Comparison of ENCODE assay signal across 8 cellular contexts in the genomic region with DNA sequence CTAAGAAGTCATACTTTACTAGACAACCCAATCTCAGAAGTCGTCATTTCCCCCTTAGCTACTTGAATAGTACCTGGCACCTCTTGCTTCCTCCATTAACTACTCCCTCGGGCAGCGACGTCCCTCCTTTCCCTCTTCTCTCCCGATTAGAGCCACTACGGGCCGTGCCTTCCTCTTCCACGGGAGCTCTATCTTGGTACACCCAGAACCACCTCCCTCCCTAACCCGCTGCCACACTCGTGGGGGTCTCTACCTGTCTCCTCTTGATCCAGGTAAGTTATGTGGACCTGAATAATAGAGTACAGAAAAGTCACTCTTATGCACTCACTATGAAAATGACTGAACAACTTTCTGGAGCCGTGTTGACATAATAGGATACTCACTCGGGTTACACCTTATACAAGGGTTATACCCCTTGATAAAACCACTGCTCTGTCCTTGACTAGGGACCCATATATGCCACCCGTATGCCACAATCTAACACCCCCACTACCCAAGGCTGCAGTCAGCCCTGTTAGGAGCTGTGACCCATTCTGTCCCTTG. TPM values are rescaled to one million over a fixed set of nuclear protein-coding genes. Genes with fewer than 3 reads are reported as not detected.
DNase-seq lines count a peak whose midpoint lies in the region; ATAC-seq, FAIRE-seq and TF ChIP-seq lines count a peak whose summit lies in the region.

No MANE protein-coding gene starts in this region.

- H3K4me3 ChIP-seq in PC-9, result peak overlapping the region; percentile 97
- peak overlapping the region; percentile 70 to 91 (median 86) for H3K4me3 ChIP-seq in H1 (ENCODE audit: extremely low read depth in 1 of 4, insufficient read depth in 2 of 4, low read depth in 3 of 4, low read length in 4 of 4)
- peak overlapping the region; percentile 90 to 98 for H3K4me3 ChIP-seq in mucosa of rectum (ENCODE audit: low read length in 2 of 2)

- peak overlapping the region; percentile 84; the same call in 1 of the 2 replicates for H2BK5ac ChIP-seq in H1 (ENCODE audit: low read depth, low read length)

- H2AK5ac ChIP-seq in H1 (ENCODE audit: low read depth, low read length), result no peak overlapping the region

- no peak overlapping the region for H2BK15ac ChIP-seq in H1 (ENCODE audit: low read length)

- H4K20me1 ChIP-seq in PC-9 (ENCODE audit: insufficient read depth), result no peaks in the 10 kb centered on the region
- no peaks in the 10 kb centered on the region for H4K20me1 ChIP-seq in H1 (replicated peaks in 1 of 2; ENCODE audit: control insufficient read depth in 1 of 2, insufficient read depth in 2 of 2, low read length in 2 of 2)

- H4K8ac ChIP-seq in H1 (ENCODE audit: extremely low read depth, insufficient read depth, low read length), result peak overlapping the region; percentile 96; the same call in 1 of the 2 replicates

- CTCF ChIA-PET in PC-9 (lab: Charles Lee) (interaction anchor here (0.6 kb wide), 1 partner anchor 14 kb away, joined by 3 read pairs; no protein-coding TSS in a partner anchor), H1 (lab: Charles Lee; ENCODE audit: partially characterized antibody) (interaction anchor here (0.6 to 1.9 kb wide), 7 partner anchors 37 to 507 kb away, joined by 3 to 10 read pairs (median 5); no protein-coding TSS in a partner anchor)

- no peak overlapping the region for H2BK120ac ChIP-seq in H1 (replicated peaks; ENCODE audit: low read depth, low read length)

- H3K36me3 ChIP-seq in PC-9 (ENCODE audit: low read depth) (0 out of 2 replicates have a peak, but pooled peaks cover 5% of the 10 kb centered on the region), H1 (ENCODE audit: control insufficient read depth in 2 of 4, insufficient read depth in 4 of 4, low read length in 3 of 4) (peaks cover 0 to 21% (median 4%) of the 10 kb centered on the region in 4 experiments; a peak in 3 of 8 replicates), mucosa of rectum (ENCODE audit: control insufficient read depth in 2 of 2, insufficient read depth in 2 of 2, low read length in 2 of 2) (peaks cover 9 to 15% of the 10 kb centered on the region in 2 donors)

- peaks cover 7% of the 10 kb centered on the region for H3F3A ChIP-seq in PC-9 (ENCODE audit: insufficient read depth, low read depth)

- TSS peak; percentile 87 for BruUV-seq in PC-9 (replicated peaks; lab: Mats Ljungman, UMichigan)

- H3K23me2 ChIP-seq in H1 (ENCODE audit: low read depth, low read length), result peaks cover 12% of the 10 kb centered on the region

- no peak for FAIRE-seq in H1 (lab: Jason Lieb, UNC)

- no peak overlapping the region for H3K23ac ChIP-seq in H1 (ENCODE audit: insufficient read length)

- H3K79me1 ChIP-seq in H1 (ENCODE audit: low read depth, low read length), result peaks cover 2% of the 10 kb centered on the region; the same call in 1 of the 2 replicates

- 33% methylated on average over 10 of the region's 13 CpGs; no CpG with 5 or more reads in 1 of the 2 experiments for WGBS in H1 (ENCODE audit: extremely low coverage in 1 of 2, insufficient coverage in 1 of 2, insufficient read length in 1 of 2, insufficient replicate concordance in 2 of 2, low coverage in 1 of 2, low lambda C conversion rate in 2 of 2, missing lambda C conversion rate in 1 of 2), 2 experiments

- TF ChIP-seq EP300 in H1 (IDR thresholded peaks at IDR 0.05; ENCODE audit: borderline replicate concordance in 1 of 2, low read depth in 2 of 2, low read length in 2 of 2), result no peak

- peaks cover 16% of the 10 kb centered on the region for H3K4me1 ChIP-seq in PC-9 (replicated peaks; ENCODE audit: insufficient read depth)
- H3K4me1 ChIP-seq in H1 (replicated peaks in 1 of 4; ENCODE audit: control insufficient read depth in 3 of 4, insufficient read depth in 4 of 4, low read length in 3 of 4), result peaks cover 0 to 2% (median 1%) of the 10 kb centered on the region in 4 experiments; a peak in 4 of 7 replicates
- H3K4me1 ChIP-seq in mucosa of rectum (ENCODE audit: control insufficient read depth in 2 of 2, insufficient read depth in 2 of 2, low read length in 2 of 2), result peaks cover 7 to 14% of the 10 kb centered on the region in 2 donors

- H3K9ac ChIP-seq in H1 (replicated peaks in 1 of 4; ENCODE audit: extremely low read depth in 1 of 4, low read depth in 3 of 4, low read length in 3 of 4) (peak overlapping the region in 3 of 4 experiments; percentile 62 to 98 (median 84); a peak in 6 of 7 replicates), mucosa of rectum (ENCODE audit: low read depth in 1 of 2, low read length in 2 of 2) (peak overlapping the region; percentile 84 to 94)

- peak overlapping the region; percentile 90 for H3K4ac ChIP-seq in H1 (replicated peaks; ENCODE audit: insufficient read length, low read depth, low read length)

- H3K14ac ChIP-seq in H1 (ENCODE audit: insufficient read length), result peak overlapping the region; percentile 37

- ATAC-seq in HG02623 (IDR thresholded peaks at IDR 0.05; ENCODE audit: unreplicated experiment), result peak; percentile 6

- no peak overlapping the region for H2BK20ac ChIP-seq in H1 (ENCODE audit: low read length)

- no peaks in the 10 kb centered on the region for H3K9me2 ChIP-seq in PC-9 (ENCODE audit: insufficient read depth)

- H3K4me2 ChIP-seq in PC-9, result peak overlapping the region; percentile 98
- peak overlapping the region; percentile 97 for H3K4me2 ChIP-seq in H1 (ENCODE audit: insufficient read depth in 1 of 2, low read depth in 2 of 2, low read length in 2 of 2)

- peak overlapping the region; percentile 94 for H3K56ac ChIP-seq in H1 (replicated peaks; ENCODE audit: insufficient read length, low read depth, low read length)

- peak overlapping the region; percentile 60 for H3K27ac ChIP-seq in PC-9
- H3K27ac ChIP-seq in H1 (ENCODE audit: low read depth, low read length), result peak overlapping the region; percentile 76
- peak overlapping the region; percentile 78 to 90 for H3K27ac ChIP-seq in mucosa of rectum (ENCODE audit: low read depth in 2 of 2, low read length in 2 of 2)

- H2BK12ac ChIP-seq in H1 (ENCODE audit: low read depth, low read length), result 0 out of 2 replicates have a peak overlapping the region, but pooled peaks have one; percentile 53

- intact Hi-C loops in PC-9 (cut with micrococcal nuclease; ENCODE audit: unreplicated experiment), result no loop called here

- DNase-seq in NCI-H2029 (lab: John Stamatoyannopoulos, UW), result peak; percentile 36
- DNase-seq in NCI-H2029 treated with DMSO at 0.1 percent for 48 hours (lab: John Stamatoyannopoulos, UW), result no peak
- DNase-seq in PC-9, result no peak
- DNase-seq in H1 (ENCODE audit: low read depth in 1 of 2, low spot score in 2 of 2), result no peak
- no peak for DNase-seq in GM20000 (ENCODE audit: low spot score)
- DNase-seq in GM13976 (ENCODE audit: low spot score), result no peak

- in situ Hi-C loops in GM13976 (cut with MboI; ENCODE audit: low sequenced_read_pairs, unreplicated experiment), result no loop called here

- no peak for TF ChIP-seq POLR2A in H1 (IDR thresholded peaks at IDR 0.05; ENCODE audit: control extremely low read depth in 1 of 2, low read depth in 2 of 2, low read length in 2 of 2)

- no peak for TF ChIP-seq RAD21 in H1 (IDR thresholded peaks at IDR 0.05 in 1 of 2, conservative IDR thresholded peaks at IDR 0.05 in 1 of 2; ENCODE audit: low read depth in 2 of 2, low read length in 2 of 2)

- POLR2A ChIA-PET in PC-9 (lab: Charles Lee; ENCODE audit: unreplicated experiment), result no interaction called here
- POLR2A ChIA-PET in H1 (lab: Charles Lee; ENCODE audit: partially characterized antibody), result interaction anchor here (0.6 to 2.8 kb wide), 7 partner anchors 8 to 112 kb away, joined by 3 to 10 read pairs (median 3); no protein-coding TSS in a partner anchor

- peak overlapping the region; percentile 90 for H4K91ac ChIP-seq in H1 (replicated peaks; ENCODE audit: insufficient read length, low read length)

- H3K27me3 ChIP-seq in PC-9 (ENCODE audit: insufficient read depth, low read depth) (no peaks in the 10 kb centered on the region), H1 (replicated peaks in 1 of 4; ENCODE audit: control insufficient read depth in 3 of 4, extremely low read depth in 1 of 4, insufficient read depth in 3 of 4, low read length in 3 of 4) (no peaks in the 10 kb centered on the region), mucosa of rectum (ENCODE audit: control insufficient read depth in 2 of 2, insufficient read depth in 2 of 2, low read length in 2 of 2) (no peaks in the 10 kb centered on the region)

- H3K79me2 ChIP-seq in PC-9 (ENCODE audit: low read depth), result peaks cover 37% of the 10 kb centered on the region
- peaks cover 7 to 39% of the 10 kb centered on the region in 2 experiments; a peak in 3 of 4 replicates for H3K79me2 ChIP-seq in H1 (ENCODE audit: control insufficient read depth in 1 of 2, insufficient read depth in 2 of 2, low read length in 2 of 2)

- H3K9me3 ChIP-seq in PC-9 (ENCODE audit: insufficient read depth, low read depth) (no peaks in the 10 kb centered on the region), H1 (ENCODE audit: insufficient read depth in 2 of 2, low read depth in 1 of 2, low read length in 1 of 2) (no peaks in the 10 kb centered on the region), mucosa of rectum (ENCODE audit: control insufficient read depth in 2 of 2, low read length in 2 of 2) (no peaks in the 10 kb centered on the region)

- H2AFZ ChIP-seq in PC-9 (peak overlapping the region; percentile 100), H1 (ENCODE audit: low read length) (peak overlapping the region; percentile 87; the same call in 1 of the 2 replicates)

- H3K18ac ChIP-seq in H1 (ENCODE audit: extremely low read depth, low read length), result peak overlapping the region; percentile 97; the same call in 1 of the 2 replicates

- TF ChIP-seq CTCF in PC-9 (conservative IDR thresholded peaks at IDR 0.05), result no peak
- TF ChIP-seq CTCF in H1 (IDR thresholded peaks at IDR 0.05; ENCODE audit: control extremely low read depth in 1 of 3, insufficient read depth in 1 of 3, low read depth in 1 of 3, low read length in 3 of 3), result no peak
- no peak for TF ChIP-seq CTCF in GM20000 (IDR thresholded peaks at IDR 0.05; ENCODE audit: extremely low read depth, missing control alignments)
- TF ChIP-seq CTCF in GM13976 (IDR thresholded peaks at IDR 0.05; ENCODE audit: borderline replicate concordance, control extremely low read depth, extremely low read depth, insufficient read depth, missing control alignments), result no peak

- H4K5ac ChIP-seq in H1 (ENCODE audit: insufficient read length, low read depth, low read length), result peak overlapping the region; percentile 91

RNA-seq across cellular contexts. Expression of gene HDHD2, which starts 0.6 kb away (rescaled TPM):
- total RNA-seq in PC-9 (2021), result 22.8 and 24.4 TPM in 2 replicates
- total RNA-seq in H1 (2021; fragmentation: NEBNext Ultra II Directional; extraction: Animal tissue kit (Norgen Biotek cat#: 25700)), result 42.7 and 44.8 TPM in 2 replicates
- 11.1 and 16.7 TPM in 2 replicates for polyA plus RNA-seq in H1 (2011; rRNA removed)
- 15.6 TPM for polyA plus RNA-seq in H1 (2011; cell fraction: cytosol; rRNA removed)
- polyA plus RNA-seq in H1 (2011; cell fraction: nucleus; rRNA removed), result 9.4 TPM
- polyA plus RNA-seq in H1 (2012, experiment 1 of 2), result 42.1 to 56.7 TPM (median 49.8 TPM) in 4 replicates
- polyA plus RNA-seq in H1 (2012, experiment 2 of 2), result 4.1 TPM
- polyA plus RNA-seq in H1 (2013, experiment 1 of 2), result 20.3 TPM
- 21.6 TPM for polyA plus RNA-seq in H1 (2013, experiment 2 of 2)
- 23.0 and 34.7 TPM in 2 replicates for polyA minus RNA-seq in H1 (2011; rRNA and poly(A)+ RNA removed)
- 53.6 TPM for polyA minus RNA-seq in H1 (2011; cell fraction: cytosol; rRNA and poly(A)+ RNA removed)
- 37.2 TPM for polyA minus RNA-seq in H1 (2011; cell fraction: nucleus; rRNA and poly(A)+ RNA removed)

RNA-seq across cellular contexts. Expression of gene IER3IP1, which starts 25.3 kb away (rescaled TPM):
- total RNA-seq in PC-9 (2021), result 8.8 and 9.1 TPM in 2 replicates
- 7.9 and 8.5 TPM in 2 replicates for total RNA-seq in H1 (2021; fragmentation: NEBNext Ultra II Directional; extraction: Animal tissue kit (Norgen Biotek cat#: 25700))
- 3.9 and 6.0 TPM in 2 replicates for polyA plus RNA-seq in H1 (2011; rRNA removed)
- polyA plus RNA-seq in H1 (2011; cell fraction: cytosol; rRNA removed), result 7.9 TPM
- 6.2 TPM for polyA plus RNA-seq in H1 (2011; cell fraction: nucleus; rRNA removed)
- 7.5 to 15.0 TPM (median 10.2 TPM) in 4 replicates for polyA plus RNA-seq in H1 (2012, experiment 1 of 2)
- polyA plus RNA-seq in H1 (2012, experiment 2 of 2), result 2.7 TPM
- 8.9 TPM for polyA plus RNA-seq in H1 (2013, experiment 1 of 2)
- 10.2 TPM for polyA plus RNA-seq in H1 (2013, experiment 2 of 2)
- polyA minus RNA-seq in H1 (2011; rRNA and poly(A)+ RNA removed), result 2.6 and 3.5 TPM in 2 replicates
- polyA minus RNA-seq in H1 (2011; cell fraction: cytosol; rRNA and poly(A)+ RNA removed), result 4.0 TPM
- 5.9 TPM for polyA minus RNA-seq in H1 (2011; cell fraction: nucleus; rRNA and poly(A)+ RNA removed)
